In genomic region chr17:41338961-41339485, GRCh38 we compare ENCODE assay signal across 11 cellular contexts. TPM values are rescaled to one million over a fixed set of nuclear protein-coding genes. Genes with fewer than 3 reads are reported as not detected.
DNase-seq lines count a peak whose midpoint lies in the region; ATAC-seq and TF ChIP-seq lines count a peak whose summit lies in the region.
"Had no signal": no experiment of that assay in that cellular context is flagged by ENCODE, and none has a peak within 500 bp of the region (broad histone marks: within the 10 kb centered on the region; RNA-seq: fewer than 3 reads in every experiment).

No MANE protein-coding gene starts in this region.

- no peak overlapping the region for H2BK20ac ChIP-seq in H9 (ENCODE audit: low read depth, low read length, poor library complexity, severe bottlenecking)

- no peak overlapping the region for H3K14ac ChIP-seq in H9 (ENCODE audit: insufficient read depth, low read length)

- no peak overlapping the region for H3K4me2 ChIP-seq in H9 (ENCODE audit: insufficient read depth, insufficient read length, low read length)

- H2AFZ ChIP-seq in H9 (ENCODE audit: low read length) = no peak overlapping the region
- H2AFZ ChIP-seq: parathyroid adenoma had no signal

- H3K4me3 Mint-ChIP-seq in MCF 10A (ENCODE audit: unreplicated experiment) (no peak overlapping the region), nephron (no peak overlapping the region), WTC11 (no peak overlapping the region), H9 (no peak overlapping the region)
- H3K4me3 Mint-ChIP-seq: stimulated activated naive B cell treated with anti-CD40 and anti-IgM and Interleukin-4, amounts not matched to agents 10 μg/mL and 1 μg/mL and 100 μg/mL, for 72 hours had no signal

- H3K9me3 Mint-ChIP-seq in MCF 10A (ENCODE audit: unreplicated experiment) (no peaks in the 10 kb centered on the region), nephron (peaks cover 20% of the 10 kb centered on the region), WTC11 (peaks cover 33% of the 10 kb centered on the region), H9 (peaks cover 13 to 20% of the 10 kb centered on the region in 2 experiments)

- BruUV-seq in MCF 10A (replicated peaks; lab: Mats Ljungman, UMichigan) = no TSS peak

- H3T11ph ChIP-seq in H9 (ENCODE audit: low read length) = no peak overlapping the region

- H3K27ac ChIP-seq in H9 (ENCODE audit: insufficient read length, low read depth, low read length) = no peak overlapping the region
- H3K27ac ChIP-seq: parathyroid adenoma had no signal

- H3K18ac ChIP-seq in H9 (ENCODE audit: insufficient read length, low read depth, low read length) = no peak overlapping the region

- no peak overlapping the region for H3K9ac ChIP-seq in H9 (ENCODE audit: extremely low read depth, insufficient read length, low read length)
- H3K9ac ChIP-seq: parathyroid adenoma had no signal

- H3K4ac ChIP-seq in H9 (ENCODE audit: low read depth, low read length) = no peak overlapping the region

- H3K36me3 Mint-ChIP-seq in MCF 10A (ENCODE audit: insufficient read depth, unreplicated experiment) (no peaks in the 10 kb centered on the region), nephron (ENCODE audit: low read depth) (no peaks in the 10 kb centered on the region), WTC11 (peaks cover 10% of the 10 kb centered on the region), H9 (ENCODE audit: insufficient read depth in 1 of 3, low read depth in 3 of 3) (peaks cover 2 to 19% (median 3%) of the 10 kb centered on the region in 3 experiments)

- no peak overlapping the region for H4K5ac ChIP-seq in H9 (ENCODE audit: insufficient read length, low read depth, low read length)

- H3K23ac ChIP-seq in H9 (ENCODE audit: insufficient read length, low read depth, low read length) = no peak overlapping the region

- no peaks in the 10 kb centered on the region for H3K4me1 ChIP-seq in H9 (ENCODE audit: insufficient read depth, low read length)

- POLR2A ChIA-PET in MCF 10A (lab: Yijun Ruan, JAX) = interaction anchor here (0.6 to 0.9 kb wide), 4 partner anchors 9 to 180 kb away, joined by 3 to 4 read pairs (median 4); partner anchors contain the start of gene KRT15
- POLR2A ChIA-PET in WTC11 (lab: Charles Lee) = no interaction called here

- H3K79me1 ChIP-seq in H9 (ENCODE audit: insufficient read depth, low read depth, low read length, poor library complexity, severe bottlenecking) = no peaks in the 10 kb centered on the region

- no CpG with 5 or more reads among the region's 5 CpGs for WGBS in H9 (ENCODE audit: extremely low coverage, insufficient read length, low lambda C conversion rate)

- H3K27me3 ChIP-seq in H9 (ENCODE audit: insufficient read depth, low read length) = no peaks in the 10 kb centered on the region

- peak; percentile 7 for DNase-seq in NCI-H510A treated with DMSO at 0.1 percent for 48 hours (lab: John Stamatoyannopoulos, UW)
- no peak for DNase-seq in NCI-H510A (lab: John Stamatoyannopoulos, UW)
- peak; percentile 60 for DNase-seq in M059J (ENCODE audit: low read depth)
- DNase-seq in MCF 10A (ENCODE audit: unreplicated experiment) = peak; percentile 55
- DNase-seq in WTC11 (ENCODE audit: low spot score) = no peak
- DNase-seq in H9 = no peak
- DNase-seq in NAMALWA (ENCODE audit: low spot score) = no peak
- DNase-seq: NCI-H526; stimulated activated naive B cell treated with anti-CD40 and anti-IgM and Interleukin-4, amounts not matched to agents 10 μg/mL and 1 μg/mL and 100 μg/mL, for 72 hours had no signal

- no peaks in the 10 kb centered on the region for H4K20me1 ChIP-seq in H9 (ENCODE audit: control insufficient read depth, insufficient read depth, insufficient read length)

- no peaks in the 10 kb centered on the region for H3K23me2 ChIP-seq in H9 (ENCODE audit: insufficient read length, low read depth, low read length, poor library complexity, severe bottlenecking)

- no peak overlapping the region for H2BK5ac ChIP-seq in H9 (ENCODE audit: insufficient read length, low read length)

- no peaks in the 10 kb centered on the region for H3K9me3 ChIP-seq in H9 (ENCODE audit: control insufficient read depth, low read depth, low read length)

- H3K27ac Mint-ChIP-seq in MCF 10A (ENCODE audit: low read depth, unreplicated experiment) (peak overlapping the region; percentile 77), nephron (peak overlapping the region; percentile 65 to 87 (median 83)), WTC11 (no peak overlapping the region), H9 (no peak overlapping the region)
- H3K27ac Mint-ChIP-seq: stimulated activated naive B cell treated with anti-CD40 and anti-IgM and Interleukin-4, amounts not matched to agents 10 μg/mL and 1 μg/mL and 100 μg/mL, for 72 hours had no signal

- no peak overlapping the region for H2AK5ac ChIP-seq in H9 (ENCODE audit: insufficient read length, low read length)

- CTCF ChIA-PET in MCF 10A (lab: Yijun Ruan, JAX) = interaction anchor here (0.6 to 1.0 kb wide), 3 partner anchors 15 to 210 kb away, joined by 3 to 4 read pairs (median 3); no protein-coding TSS in a partner anchor
- CTCF ChIA-PET in WTC11 (lab: Charles Lee) = interaction anchor here (0.6 to 2.8 kb wide), 3 partner anchors 9 to 148 kb away, joined by 3 to 11 read pairs (median 3); no protein-coding TSS in a partner anchor

- intact Hi-C loops in MCF 10A (cut with micrococcal nuclease) = no loop called here

- TF ChIP-seq CTCF in MCF 10A (IDR thresholded peaks at IDR 0.05; ENCODE audit: unreplicated experiment) (no peak), nephron (IDR thresholded peaks at IDR 0.05; ENCODE audit: unreplicated experiment in 3 of 3) (no peak), WTC11 (IDR thresholded peaks at IDR 0.05) (no peak), H9 (conservative IDR thresholded peaks at IDR 0.05) (no peak)

- no peak overlapping the region for H2BK15ac ChIP-seq in H9 (ENCODE audit: low read depth, low read length)

- no peak overlapping the region for H4K8ac ChIP-seq in H9 (replicated peaks; ENCODE audit: insufficient read length, low read depth, low read length)

- no peak overlapping the region for H4K91ac ChIP-seq in H9 (ENCODE audit: insufficient read length, low read depth, low read length)

- H3K56ac ChIP-seq in H9 (ENCODE audit: insufficient read length, low read depth, low read length) = no peak overlapping the region

- no peak for ATAC-seq in WTC11

- H2BK12ac ChIP-seq in H9 (ENCODE audit: insufficient read length, low read depth, low read length) = no peak overlapping the region

- H3K27me3 Mint-ChIP-seq in MCF 10A (ENCODE audit: insufficient read depth, unreplicated experiment) (peaks cover 11% of the 10 kb centered on the region), nephron (ENCODE audit: low read depth) (no peaks in the 10 kb centered on the region), WTC11 (ENCODE audit: low read depth) (no peaks in the 10 kb centered on the region; the same call in 1 of the 2 replicates), H9 (ENCODE audit: low read depth) (peaks cover 17% of the 10 kb centered on the region)

- H3K79me2 ChIP-seq in H9 (ENCODE audit: insufficient read depth, low read length) = no peaks in the 10 kb centered on the region
- H3K79me2 ChIP-seq: parathyroid adenoma had no signal

- H3K4me1 Mint-ChIP-seq in MCF 10A (ENCODE audit: insufficient read depth, unreplicated experiment) (peaks cover 11% of the 10 kb centered on the region), nephron (peaks cover 6% of the 10 kb centered on the region), WTC11 (no peaks in the 10 kb centered on the region), H9 (peaks cover 0 to 7% of the 10 kb centered on the region in 2 experiments; a peak in 3 of 4 replicates)

- H2BK120ac ChIP-seq in H9 (ENCODE audit: low read depth, low read length, poor library complexity, severe bottlenecking) = no peak overlapping the region

TF ChIP-seq in WTC11, 78 proteins besides CTCF, POLR2A, EP300 and RAD21:
- TF ChIP-seq ZNF423 (CRISPR knock-in tag; IDR thresholded peaks at IDR 0.05) = no peak

RNA-seq across cellular contexts. Expression of gene KRT33A, which starts 11.6 kb away (rescaled TPM):
- total RNA-seq in M059J (2014; rRNA removed; shearing (Covaris generic)) = 0.17 TPM in 1 of 2 replicates, not detected in the other
- total RNA-seq in MCF 10A (2022) (not detected in 2 replicates), WTC11 (2021) (not detected in 3 replicates), H9 (2021) (not detected in 2 replicates)

RNA-seq across cellular contexts. Expression of gene KRTAP17-1, which starts 23.5 kb away (rescaled TPM):
- not detected in 2 replicates for total RNA-seq in M059J (2014; rRNA removed; shearing (Covaris generic))
- not detected in 2 replicates for total RNA-seq in MCF 10A (2022)
- not detected in 3 replicates for total RNA-seq in WTC11 (2021)
- total RNA-seq in H9 (2021) = not detected in 2 replicates

RNA-seq across cellular contexts. Expression of gene KRTAP16-1, which starts 29.9 kb away (rescaled TPM):
- not detected in 2 replicates for total RNA-seq in M059J (2014; rRNA removed; shearing (Covaris generic))
- total RNA-seq in MCF 10A (2022) (not detected in 2 replicates), WTC11 (2021) (not detected in 3 replicates), H9 (2021) (not detected in 2 replicates)

RNA-seq across cellular contexts. Expression of gene KRT33B, which starts 30.6 kb away (rescaled TPM):
- total RNA-seq in M059J (2014; rRNA removed; shearing (Covaris generic)) = 1.3 TPM in 1 of 2 replicates, not detected in the other
- total RNA-seq in MCF 10A (2022) (not detected in 2 replicates), WTC11 (2021) (not detected in 3 replicates), H9 (2021) (not detected in 2 replicates)

RNA-seq across cellular contexts. Expression of gene KRTAP29-1, which starts 36.4 kb away (rescaled TPM):
- not detected in 2 replicates for total RNA-seq in M059J (2014; rRNA removed; shearing (Covaris generic))
- total RNA-seq in MCF 10A (2022) = not detected in 2 replicates
- total RNA-seq in WTC11 (2021) = not detected in 3 replicates
- not detected in 2 replicates for total RNA-seq in H9 (2021)

Comparison
In these comparisons a context has a peak if more than half of its experiments do, and no peak if none do; other contexts are left out.
1. DNase-seq: peak in NCI-H510A treated with DMSO at 0.1 percent for 48 hours (single experiment), M059J (single experiment) and MCF 10A (single experiment); none in NCI-H510A (single experiment), WTC11 (single experiment), H9 (single experiment) and NAMALWA (single experiment).
2. H3K27ac Mint-ChIP-seq: peak in MCF 10A (single experiment) and nephron (3 of 3); none in WTC11 (single experiment) and H9 (0 of 3).